Comparison of ENCODE assay signal across 20 cellular contexts in the genomic region with DNA sequence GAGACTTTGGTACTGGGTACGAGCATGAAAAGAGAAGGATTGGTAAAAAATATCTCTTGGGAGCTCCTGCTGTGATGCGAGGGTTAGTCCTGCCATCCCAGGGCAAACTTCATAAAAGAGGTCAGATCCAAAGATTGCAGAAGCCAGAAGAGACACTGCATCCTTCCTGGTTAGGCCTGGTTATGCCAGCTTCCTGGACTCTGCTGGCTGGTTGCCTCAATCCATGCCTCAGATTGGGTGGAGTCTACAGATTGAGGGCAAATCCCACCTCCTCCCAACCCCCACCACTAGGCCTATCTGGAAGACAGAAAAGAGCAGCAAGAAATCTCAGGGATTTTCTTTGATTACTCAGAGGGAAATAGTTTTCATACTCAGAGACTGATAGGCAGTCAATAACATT. TPM values are rescaled to one million over a fixed set of nuclear protein-coding genes. Genes with fewer than 3 reads are reported as not detected.
DNase-seq lines count a peak whose midpoint lies in the region; ATAC-seq and TF ChIP-seq lines count a peak whose summit lies in the region.
"Had no signal": no experiment of that assay in that cellular context is flagged by ENCODE, and none has a peak within 500 bp of the region (broad histone marks: within the 10 kb centered on the region; RNA-seq: fewer than 3 reads in every experiment).

No MANE protein-coding gene starts in this region.

- peaks cover 19% of the 10 kb centered on the region for H3K4me1 Mint-ChIP-seq in WTC11
- H3K4me1 Mint-ChIP-seq in activated CD8-positive, alpha-beta memory T cell treated with anti-CD3 and anti-CD28 coated beads, Interleukin-2, amount 10 ng/mL, durations not matched to agents 7 days and 5 days, result no peaks in the 10 kb centered on the region
- H3K4me1 Mint-ChIP-seq: B cell; CD4-positive, alpha-beta memory T cell had no signal

- H3K27me3 ChIP-seq in thyroid gland, result no peaks in the 10 kb centered on the region

- peak; percentile 87 for ATAC-seq in WTC11
- peak; percentile 60 for ATAC-seq in left lobe of liver
- ATAC-seq in GM21447 (IDR thresholded peaks at IDR 0.05; ENCODE audit: unreplicated experiment), result no peak
- no peak for ATAC-seq in activated CD8-positive, alpha-beta memory T cell treated with anti-CD3 and anti-CD28 coated beads, Interleukin-2, amount 10 ng/mL, durations not matched to agents 7 days and 5 days
- no peak for ATAC-seq in GM21528 (IDR thresholded peaks at IDR 0.05; ENCODE audit: low FRiP score, unreplicated experiment)

- peaks cover 14% of the 10 kb centered on the region for H3K27me3 Mint-ChIP-seq in WTC11 (ENCODE audit: low read depth)
- peaks cover 29% of the 10 kb centered on the region for H3K27me3 Mint-ChIP-seq in activated CD8-positive, alpha-beta memory T cell treated with anti-CD3 and anti-CD28 coated beads, Interleukin-2, amount 10 ng/mL, durations not matched to agents 7 days and 5 days

- TF ChIP-seq CTCF in 22Rv1 (IDR thresholded peaks at IDR 0.05) (no peak), WTC11 (IDR thresholded peaks at IDR 0.05) (no peak), thyroid gland (IDR thresholded peaks at IDR 0.05) (no peak)

- peaks cover 30 to 39% of the 10 kb centered on the region in 2 donors for H3K4me1 ChIP-seq in thyroid gland
- H3K4me1 ChIP-seq: HAP-1 had no signal

- TF ChIP-seq POLR2A in thyroid gland (IDR thresholded peaks at IDR 0.05), result no peak

- peaks cover 4% of the 10 kb centered on the region; the same call in 1 of the 2 replicates for H3K9me3 Mint-ChIP-seq in WTC11
- H3K9me3 Mint-ChIP-seq in activated CD8-positive, alpha-beta memory T cell treated with anti-CD3 and anti-CD28 coated beads, Interleukin-2, amount 10 ng/mL, durations not matched to agents 7 days and 5 days (ENCODE audit: low read depth), result no peaks in the 10 kb centered on the region
- H3K9me3 Mint-ChIP-seq: CD4-positive, alpha-beta memory T cell had no signal

- H3K36me3 ChIP-seq in thyroid gland, result no peaks in the 10 kb centered on the region
- H3K36me3 ChIP-seq: HAP-1 had no signal

- H3K27ac ChIP-seq in 22Rv1 (peak overlapping the region; percentile 64), thyroid gland (peak overlapping the region in 2 of 3 donors; percentile 23 to 46)
- H3K27ac ChIP-seq: GM23248 had no signal

- no peak for DNase-seq in WTC11 (ENCODE audit: low spot score)
- peak; percentile 60 for DNase-seq in left lobe of liver (ENCODE audit: low spot score)
- no peak for DNase-seq in thyroid gland
- DNase-seq in activated CD8-positive, alpha-beta memory T cell treated with anti-CD3 and anti-CD28 coated beads, Interleukin-2, amount 10 ng/mL, durations not matched to agents 7 days and 5 days, result no peak
- DNase-seq: ACHN; C1 segment of cervical spinal cord; CD4-positive, alpha-beta memory T cell; DMS153; DMS79 treated with DMSO at 0.1 percent for 48 hours; EL; GM23248; IMR-90; Kasumi-1; KBM-7 had no signal

- no peaks in the 10 kb centered on the region for H3K36me3 Mint-ChIP-seq in WTC11
- no peaks in the 10 kb centered on the region for H3K36me3 Mint-ChIP-seq in activated CD8-positive, alpha-beta memory T cell treated with anti-CD3 and anti-CD28 coated beads, Interleukin-2, amount 10 ng/mL, durations not matched to agents 7 days and 5 days
- H3K36me3 Mint-ChIP-seq: CD4-positive, alpha-beta memory T cell had no signal

- 88 to 94% methylated on average over 2 of the region's 2 CpGs for WGBS in thyroid gland, 2 donors

- POLR2A ChIA-PET in WTC11 (lab: Charles Lee), result no interaction called here

- intact Hi-C loops in thyroid gland (cut with DNase I), result no loop called here

- H3K9me3 ChIP-seq in thyroid gland, result no peaks in the 10 kb centered on the region
- H3K9me3 ChIP-seq: HAP-1 had no signal

- no peak overlapping the region for H3K4me3 ChIP-seq in thyroid gland (replicated peaks in 1 of 3)
- H3K4me3 ChIP-seq: GM23248, HAP-1 had no signal

- H3K27ac Mint-ChIP-seq in WTC11, result no peak overlapping the region
- H3K27ac Mint-ChIP-seq in activated CD8-positive, alpha-beta memory T cell treated with anti-CD3 and anti-CD28 coated beads, Interleukin-2, amount 10 ng/mL, durations not matched to agents 7 days and 5 days, result no peak overlapping the region
- H3K27ac Mint-ChIP-seq: B cell; CD4-positive, alpha-beta memory T cell had no signal

- CTCF ChIA-PET in WTC11 (lab: Charles Lee), result interaction anchor here (1.1 kb wide), 1 partner anchor 32 kb away, joined by 3 read pairs; no protein-coding TSS in a partner anchor
- CTCF ChIA-PET in activated CD8-positive, alpha-beta memory T cell treated with anti-CD3 and anti-CD28 coated beads, Interleukin-2, amount 10 ng/mL, durations not matched to agents 7 days and 5 days (lab: Charles Lee), result no interaction called here

- H3K4me3 Mint-ChIP-seq in WTC11, result no peak overlapping the region
- H3K4me3 Mint-ChIP-seq in activated CD8-positive, alpha-beta memory T cell treated with anti-CD3 and anti-CD28 coated beads, Interleukin-2, amount 10 ng/mL, durations not matched to agents 7 days and 5 days, result no peak overlapping the region
- H3K4me3 Mint-ChIP-seq: B cell; CD4-positive, alpha-beta memory T cell had no signal

TF ChIP-seq in WTC11, 78 proteins besides CTCF, POLR2A, EP300 and RAD21 (continues in another document):
- TF ChIP-seq CREM (CRISPR knock-in tag; IDR thresholded peaks at IDR 0.05), result no peak
- TF ChIP-seq, protein P1, sequence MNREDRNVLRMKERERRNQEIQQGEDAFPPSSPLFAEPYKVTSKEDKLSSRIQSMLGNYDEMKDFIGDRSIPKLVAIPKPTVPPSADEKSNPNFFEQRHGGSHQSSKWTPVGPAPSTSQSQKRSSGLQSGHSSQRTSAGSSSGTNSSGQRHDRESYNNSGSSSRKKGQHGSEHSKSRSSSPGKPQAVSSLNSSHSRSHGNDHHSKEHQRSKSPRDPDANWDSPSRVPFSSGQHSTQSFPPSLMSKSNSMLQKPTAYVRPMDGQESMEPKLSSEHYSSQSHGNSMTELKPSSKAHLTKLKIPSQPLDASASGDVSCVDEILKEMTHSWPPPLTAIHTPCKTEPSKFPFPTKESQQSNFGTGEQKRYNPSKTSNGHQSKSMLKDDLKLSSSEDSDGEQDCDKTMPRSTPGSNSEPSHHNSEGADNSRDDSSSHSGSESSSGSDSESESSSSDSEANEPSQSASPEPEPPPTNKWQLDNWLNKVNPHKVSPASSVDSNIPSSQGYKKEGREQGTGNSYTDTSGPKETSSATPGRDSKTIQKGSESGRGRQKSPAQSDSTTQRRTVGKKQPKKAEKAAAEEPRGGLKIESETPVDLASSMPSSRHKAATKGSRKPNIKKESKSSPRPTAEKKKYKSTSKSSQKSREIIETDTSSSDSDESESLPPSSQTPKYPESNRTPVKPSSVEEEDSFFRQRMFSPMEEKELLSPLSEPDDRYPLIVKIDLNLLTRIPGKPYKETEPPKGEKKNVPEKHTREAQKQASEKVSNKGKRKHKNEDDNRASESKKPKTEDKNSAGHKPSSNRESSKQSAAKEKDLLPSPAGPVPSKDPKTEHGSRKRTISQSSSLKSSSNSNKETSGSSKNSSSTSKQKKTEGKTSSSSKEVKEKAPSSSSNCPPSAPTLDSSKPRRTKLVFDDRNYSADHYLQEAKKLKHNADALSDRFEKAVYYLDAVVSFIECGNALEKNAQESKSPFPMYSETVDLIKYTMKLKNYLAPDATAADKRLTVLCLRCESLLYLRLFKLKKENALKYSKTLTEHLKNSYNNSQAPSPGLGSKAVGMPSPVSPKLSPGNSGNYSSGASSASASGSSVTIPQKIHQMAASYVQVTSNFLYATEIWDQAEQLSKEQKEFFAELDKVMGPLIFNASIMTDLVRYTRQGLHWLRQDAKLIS (CRISPR knock-in tag; IDR thresholded peaks at IDR 0.05; ENCODE audit: borderline replicate concordance), result no peak
- TF ChIP-seq RELA (CRISPR knock-in tag; IDR thresholded peaks at IDR 0.05; ENCODE audit: borderline replicate concordance), result no peak
- no peak for TF ChIP-seq FOXK1 (CRISPR knock-in tag; IDR thresholded peaks at IDR 0.05)
- TF ChIP-seq, protein P2, sequence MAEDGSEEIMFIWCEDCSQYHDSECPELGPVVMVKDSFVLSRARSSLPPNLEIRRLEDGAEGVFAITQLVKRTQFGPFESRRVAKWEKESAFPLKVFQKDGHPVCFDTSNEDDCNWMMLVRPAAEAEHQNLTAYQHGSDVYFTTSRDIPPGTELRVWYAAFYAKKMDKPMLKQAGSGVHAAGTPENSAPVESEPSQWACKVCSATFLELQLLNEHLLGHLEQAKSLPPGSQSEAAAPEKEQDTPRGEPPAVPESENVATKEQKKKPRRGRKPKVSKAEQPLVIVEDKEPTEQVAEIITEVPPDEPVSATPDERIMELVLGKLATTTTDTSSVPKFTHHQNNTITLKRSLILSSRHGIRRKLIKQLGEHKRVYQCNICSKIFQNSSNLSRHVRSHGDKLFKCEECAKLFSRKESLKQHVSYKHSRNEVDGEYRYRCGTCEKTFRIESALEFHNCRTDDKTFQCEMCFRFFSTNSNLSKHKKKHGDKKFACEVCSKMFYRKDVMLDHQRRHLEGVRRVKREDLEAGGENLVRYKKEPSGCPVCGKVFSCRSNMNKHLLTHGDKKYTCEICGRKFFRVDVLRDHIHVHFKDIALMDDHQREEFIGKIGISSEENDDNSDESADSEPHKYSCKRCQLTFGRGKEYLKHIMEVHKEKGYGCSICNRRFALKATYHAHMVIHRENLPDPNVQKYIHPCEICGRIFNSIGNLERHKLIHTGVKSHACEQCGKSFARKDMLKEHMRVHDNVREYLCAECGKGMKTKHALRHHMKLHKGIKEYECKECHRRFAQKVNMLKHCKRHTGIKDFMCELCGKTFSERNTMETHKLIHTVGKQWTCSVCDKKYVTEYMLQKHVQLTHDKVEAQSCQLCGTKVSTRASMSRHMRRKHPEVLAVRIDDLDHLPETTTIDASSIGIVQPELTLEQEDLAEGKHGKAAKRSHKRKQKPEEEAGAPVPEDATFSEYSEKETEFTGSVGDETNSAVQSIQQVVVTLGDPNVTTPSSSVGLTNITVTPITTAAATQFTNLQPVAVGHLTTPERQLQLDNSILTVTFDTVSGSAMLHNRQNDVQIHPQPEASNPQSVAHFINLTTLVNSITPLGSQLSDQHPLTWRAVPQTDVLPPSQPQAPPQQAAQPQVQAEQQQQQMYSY (CRISPR knock-in tag; IDR thresholded peaks at IDR 0.05), result no peak

RNA-seq across cellular contexts. Expression of a gene that starts 5.3 kb away (rescaled TPM):
- 0.39 to 0.60 TPM (median 0.42 TPM) in 3 replicates for total RNA-seq in WTC11 (2021)
- total RNA-seq in left lobe of liver, result 26.8 TPM
- 100 to 1,000 TPM in 2 of 4 donors, 10 to 100 TPM in 2; 72.7 to 133 (median 111) TPM for total RNA-seq in thyroid gland
- total RNA-seq in activated CD8-positive, alpha-beta memory T cell treated with anti-CD3 and anti-CD28 coated beads, Interleukin-2, amount 10 ng/mL, durations not matched to agents 7 days and 5 days, result not detected
- total RNA-seq: A172; B cell; CD4-positive, alpha-beta memory T cell; GM23248; IMR-90 had no signal

RNA-seq across cellular contexts. Expression of a gene that starts 59.3 kb away (rescaled TPM):
- 11.1 to 12.2 TPM (median 11.4 TPM) in 3 replicates for total RNA-seq in WTC11 (2021)
- 14.2 TPM for total RNA-seq in left lobe of liver
- 100 to 1,000 TPM in 2 of 4 donors, 10 to 100 TPM in 2; 75.8 to 154 (median 96.9) TPM for total RNA-seq in thyroid gland
- 1 to 10 TPM; 4.1 to 5.8 TPM for total RNA-seq in activated CD8-positive, alpha-beta memory T cell treated with anti-CD3 and anti-CD28 coated beads, Interleukin-2, amount 10 ng/mL, durations not matched to agents 7 days and 5 days

Comparison
In these comparisons a context has a peak if more than half of its experiments do, and no peak if none do; other contexts are left out.
1. ATAC-seq: peak in WTC11 (single experiment) and left lobe of liver (single experiment); none in GM21447 (single experiment), activated CD8-positive, alpha-beta memory T cell treated with anti-CD3 and anti-CD28 coated beads, Interleukin-2, amount 10 ng/mL, durations not matched to agents 7 days and 5 days (single experiment) and GM21528 (single experiment).
2. RNA of a gene that starts 5.3 kb away (total RNA-seq): 72.7 to 133 TPM in thyroid gland and 26.8 TPM in left lobe of liver (single experiment); 0.39 to 0.60 TPM in WTC11 and not detected in activated CD8-positive, alpha-beta memory T cell treated with anti-CD3 and anti-CD28 coated beads, Interleukin-2, amount 10 ng/mL, durations not matched to agents 7 days and 5 days; every median in the first group is over 10 times any median in the second.